8 cellular contexts compared by ENCODE assay signal in genomic region chr11:126355324-126355925, GRCh38. TPM values are rescaled to one million over a fixed set of nuclear protein-coding genes. Genes with fewer than 3 reads are reported as not detected.
DNase-seq lines count a peak whose midpoint lies in the region; ATAC-seq and TF ChIP-seq lines count a peak whose summit lies in the region.

A gene with protein sequence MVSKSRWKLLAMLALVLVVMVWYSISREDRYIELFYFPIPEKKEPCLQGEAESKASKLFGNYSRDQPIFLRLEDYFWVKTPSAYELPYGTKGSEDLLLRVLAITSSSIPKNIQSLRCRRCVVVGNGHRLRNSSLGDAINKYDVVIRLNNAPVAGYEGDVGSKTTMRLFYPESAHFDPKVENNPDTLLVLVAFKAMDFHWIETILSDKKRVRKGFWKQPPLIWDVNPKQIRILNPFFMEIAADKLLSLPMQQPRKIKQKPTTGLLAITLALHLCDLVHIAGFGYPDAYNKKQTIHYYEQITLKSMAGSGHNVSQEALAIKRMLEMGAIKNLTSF (plus strand): TSS chr11:126355686. CDS start chr11:126406156, 50,470 bp downstream.

- no peak for TF ChIP-seq CTCF in lower leg skin (IDR thresholded peaks at IDR 0.05)

- no peak for TF ChIP-seq POLR2A in lower leg skin (IDR thresholded peaks at IDR 0.05)

- 1% methylated on average over 26 of the region's 71 CpGs for WGBS in lower leg skin, 2 donors

- intact Hi-C loops in lower leg skin (cut with DNase I; ENCODE audit: low total_unique reads) = no loop called here

- H3K4me3 ChIP-seq in lower leg skin (ENCODE audit: low read depth, poor library complexity, severe bottlenecking) = peak within 1 kb of the TSS; percentile 30

- ATAC-seq in HG02885 (IDR thresholded peaks at IDR 0.05; ENCODE audit: poor library complexity, unreplicated experiment) = peak; percentile 59

- DNase-seq in SHP77 (lab: John Stamatoyannopoulos, UW) = peak; percentile 37 to 68
- DNase-seq in SHP77 treated with DMSO at 0.1 percent for 48 hours (lab: John Stamatoyannopoulos, UW) = no peak
- peak; percentile 53 for DNase-seq in NCI-H226
- DNase-seq in activated CD4-positive, alpha-beta T cell treated with anti-CD3 and anti-CD28 coated beads, Interleukin-2, amount 50 U/mL, for 1 hour = peak; percentile 49
- DNase-seq in dermis microvascular lymphatic vessel endothelial cell (ENCODE audit: low read depth in 2 of 2) = peak; percentile 23 to 79
- peak; percentile 51 to 94 for DNase-seq in lower leg skin (ENCODE audit: low spot score in 2 of 2)
- DNase-seq in stimulated activated CD4-positive, alpha-beta T cell treated with anti-CD3 and anti-CD28 coated beads, Interleukin-4, amount 100 ng/mL, for 4 hours = peak; percentile 66 to 74

RNA-seq across cellular contexts. Expression of the gene that starts here (rescaled TPM):
- total RNA-seq in dermis microvascular lymphatic vessel endothelial cell = 12.5 and 20.2 TPM in 2 replicates
- total RNA-seq in lower leg skin = 10 to 100 TPM; 12.6 to 27.0 (median 17.1) TPM
